8 cellular contexts compared by ENCODE assay signal in genomic region chr3:14402304-14402811, GRCh38. TPM values are rescaled to one million over a fixed set of nuclear protein-coding genes. Genes with fewer than 3 reads are reported as not detected.
DNase-seq lines count a peak whose midpoint lies in the region; ATAC-seq, FAIRE-seq and TF ChIP-seq lines count a peak whose summit lies in the region.

Gene SLC6A6, plus strand, starts transcription at chr3:14402606. Its CDS starts 41,029 bp downstream, at chr3:14443635.

- H3K4me3 ChIP-seq in H7 (ENCODE audit: insufficient read depth, low read depth, low read length) (peak within 1 kb of the TSS; percentile 88), neural cell (ENCODE audit: low read length) (peak within 1 kb of the TSS; percentile 93)

- peaks cover 28% of the 10 kb centered on the region for H3K79me2 ChIP-seq in neural cell (replicated peaks; ENCODE audit: insufficient read depth, low read length)

- peak within 1 kb of the TSS; percentile 95 for H3K27ac ChIP-seq in neural cell (ENCODE audit: low read length)

- no peaks in the 10 kb centered on the region for H3K9me3 Mint-ChIP-seq in stimulated activated naive CD8-positive, alpha-beta T cell treated with anti-CD3 and anti-CD28 coated beads, Interleukin-15, amount 100 ng/mL, for 72 hours

- peaks cover 58% of the 10 kb centered on the region for H3K4me1 Mint-ChIP-seq in stimulated activated naive CD8-positive, alpha-beta T cell treated with anti-CD3 and anti-CD28 coated beads, Interleukin-15, amount 100 ng/mL, for 72 hours

- peak; percentile 99 for DNase-seq in H7
- DNase-seq in M059J (ENCODE audit: low read depth) = peak; percentile 87
- DNase-seq in SHP77 (lab: John Stamatoyannopoulos, UW) = peak; percentile 95 to 97
- DNase-seq in activated effector memory CD4-positive, alpha-beta T cell treated with Interleukin-2 at 50 U/mL for 16 hours = peak; percentile 95
- DNase-seq in fibroblast of the conjunctiva (ENCODE audit: low read depth) = peak; percentile 66
- DNase-seq in stimulated activated naive CD8-positive, alpha-beta T cell treated with anti-CD3 and anti-CD28 coated beads, Interleukin-15, amount 100 ng/mL, for 72 hours = peak; percentile 90 to 93

- H3K27ac Mint-ChIP-seq in stimulated activated naive CD8-positive, alpha-beta T cell treated with anti-CD3 and anti-CD28 coated beads, Interleukin-15, amount 100 ng/mL, for 72 hours = peak within 1 kb of the TSS; percentile 97 to 98

- peak; percentile 82 for ATAC-seq in stimulated activated naive CD8-positive, alpha-beta T cell treated with anti-CD3 and anti-CD28 coated beads, Interleukin-15, amount 100 ng/mL, for 72 hours

- peak within 1 kb of the TSS; percentile 95 to 97 for H3K4me3 Mint-ChIP-seq in stimulated activated naive CD8-positive, alpha-beta T cell treated with anti-CD3 and anti-CD28 coated beads, Interleukin-15, amount 100 ng/mL, for 72 hours

- H3K36me3 ChIP-seq in H7 (replicated peaks; ENCODE audit: control insufficient read depth, insufficient read depth, low read length) (peaks cover 3% of the 10 kb centered on the region; the same call in 1 of the 2 replicates), neural cell (ENCODE audit: insufficient read depth, low read length) (no peaks in the 10 kb centered on the region)

- peak within 1 kb of the TSS; percentile 79 for H3K4me2 ChIP-seq in neural cell (ENCODE audit: low read length)

- H3F3A ChIP-seq in neural cell (ENCODE audit: insufficient read depth, low read length, poor library complexity, severe bottlenecking) = no peaks in the 10 kb centered on the region

- H3K27me3 ChIP-seq in H7 (ENCODE audit: control insufficient read depth, insufficient read depth, low read length) = no peaks in the 10 kb centered on the region; the same call in 1 of the 2 replicates
- no peaks in the 10 kb centered on the region for H3K27me3 ChIP-seq in neural cell (ENCODE audit: insufficient read depth, low read depth, low read length)

- H2AFZ ChIP-seq in neural cell (ENCODE audit: low read depth, low read length) = peak within 1 kb of the TSS; percentile 51

- no peaks in the 10 kb centered on the region for H3K9me2 ChIP-seq in neural cell (ENCODE audit: insufficient read depth, low read length)

- H4K20me1 ChIP-seq in neural cell (ENCODE audit: insufficient read depth) = no peaks in the 10 kb centered on the region

- peak; percentile 17 for FAIRE-seq in G401.6 (lab: Jason Lieb, UNC)

- H3K9ac ChIP-seq in neural cell (ENCODE audit: low read length) = peak within 1 kb of the TSS; percentile 92

- TF ChIP-seq RAD21 in neural cell (conservative IDR thresholded peaks at IDR 0.05) = peak; percentile 22

- H3K27me3 Mint-ChIP-seq in stimulated activated naive CD8-positive, alpha-beta T cell treated with anti-CD3 and anti-CD28 coated beads, Interleukin-15, amount 100 ng/mL, for 72 hours = no peaks in the 10 kb centered on the region

- TF ChIP-seq CTCF in neural cell (IDR thresholded peaks at IDR 0.05; ENCODE audit: poor library complexity, severe bottlenecking) = peak; percentile 71

- TF ChIP-seq EP300 in neural cell (conservative IDR thresholded peaks at IDR 0.05; ENCODE audit: poor library complexity, severe bottlenecking) = no peak

- no peaks in the 10 kb centered on the region for H3K9me3 ChIP-seq in neural cell (ENCODE audit: low read length)

TF ChIP-seq in neural cell, 6 proteins besides CTCF, POLR2A, EP300 and RAD21:
- TF ChIP-seq SMC3 (conservative IDR thresholded peaks at IDR 0.05; ENCODE audit: poor library complexity) (peak; percentile 63), REST (IDR thresholded peaks at IDR 0.05; ENCODE audit: borderline replicate concordance) (peak; percentile 83), TAF1 (IDR thresholded peaks at IDR 0.05; ENCODE audit: low read depth) (no peak), EZH2 (IDR thresholded peaks at IDR 0.05; ENCODE audit: borderline replicate concordance, insufficient read depth, low read length, poor library complexity, severe bottlenecking) (no peak), POLR2AphosphoS5 (IDR thresholded peaks at IDR 0.05) (peak; percentile 75), MXI1 (conservative IDR thresholded peaks at IDR 0.05; ENCODE audit: poor library complexity, severe bottlenecking) (no peak)

RNA-seq across cellular contexts. Expression of gene SLC6A6, which starts in this region (rescaled TPM):
- 88.8 and 113 TPM in 2 replicates for total RNA-seq in H7 (2014; rRNA removed; shearing (Covaris generic))
- 24.6 and 43.3 TPM in 2 replicates for total RNA-seq in M059J (2014; rRNA removed; shearing (Covaris generic))
- polyA plus RNA-seq in neural cell = 15.9 and 17.9 TPM in 2 replicates
- 27.0 and 29.9 TPM in 2 replicates for polyA minus RNA-seq in neural cell

Comparison
In these comparisons a context has a peak if more than half of its experiments do, and no peak if none do; other contexts are left out.
1. Peak in every context shown above with its lines: DNase-seq, ATAC-seq, H3K4me3 ChIP-seq and H3K27ac ChIP-seq.